Comparison of ENCODE assay signal across 12 cellular contexts in genomic region chr2:120820263-120820884, GRCh38.
DNase-seq lines count a peak whose midpoint lies in the region; ATAC-seq, FAIRE-seq and TF ChIP-seq lines count a peak whose summit lies in the region.
"Had no signal": no experiment of that assay in that cellular context is flagged by ENCODE, and none has a peak within 500 bp of the region (broad histone marks: within the 10 kb centered on the region; RNA-seq: fewer than 3 reads in every experiment).

No MANE protein-coding gene starts in this region.

- H3K27me3 ChIP-seq in astrocyte (ENCODE audit: insufficient read depth, low read length) = no peaks in the 10 kb centered on the region

- H3K4me3 ChIP-seq in astrocyte (ENCODE audit: insufficient read depth, low read depth, low read length) (peak overlapping the region; percentile 36), urinary bladder (ENCODE audit: low read depth, low read length) (no peak overlapping the region)

- no peaks in the 10 kb centered on the region for H3K9me3 Mint-ChIP-seq in astrocyte (ENCODE audit: unreplicated experiment)

- no peak for FAIRE-seq in astrocyte (lab: Jason Lieb, UNC)
- FAIRE-seq in GM19239 (lab: Jason Lieb, UNC) = no peak
- FAIRE-seq: bronchial epithelial cell had no signal

- H3K9me3 ChIP-seq in astrocyte (ENCODE audit: insufficient read depth, low read depth, low read length) = no peaks in the 10 kb centered on the region

- no peak for TF ChIP-seq CTCF in astrocyte (IDR thresholded peaks at IDR 0.05; ENCODE audit: insufficient read depth, low read depth, low read length)

- ATAC-seq in HG03520 (IDR thresholded peaks at IDR 0.05; ENCODE audit: unreplicated experiment) = no peak

- DNase-seq in NCI-H1105 treated with DMSO at 0.1 percent for 48 hours (lab: John Stamatoyannopoulos, UW) (peak; percentile 3), NCI-H1105 (lab: John Stamatoyannopoulos, UW) (no peak), astrocyte (ENCODE audit: low read depth) (peak; percentile 82), medulla oblongata (ENCODE audit: extremely low spot score) (peak; percentile 25), NOMO-1 treated with dmso at 0.1 percent for 144 hours (lab: John Stamatoyannopoulos, UW; ENCODE audit: unreplicated experiment) (no peak), GM19239 (ENCODE audit: insufficient read length, low spot score) (no peak)
- DNase-seq: midbrain had no signal

- H3K4me3 Mint-ChIP-seq in astrocyte (ENCODE audit: unreplicated experiment) = peak overlapping the region; percentile 64

- H3K27ac ChIP-seq in astrocyte (ENCODE audit: low read depth, low read length) (peak overlapping the region; percentile 80), urinary bladder (ENCODE audit: low read depth) (peak overlapping the region; percentile 12)
- H3K27ac ChIP-seq: 22Rv1, VCaP had no signal

- WGBS in urinary bladder = 20% methylated on average over 17 of the region's 17 CpGs

- H3K4me1 ChIP-seq in astrocyte (ENCODE audit: insufficient read depth, low read length) = peaks cover 37% of the 10 kb centered on the region
- H3K4me1 ChIP-seq in urinary bladder (ENCODE audit: insufficient read depth) = peaks cover 2% of the 10 kb centered on the region

- H3K36me3 Mint-ChIP-seq in astrocyte (ENCODE audit: low read depth, unreplicated experiment) = peaks cover 8% of the 10 kb centered on the region

- H3K79me2 ChIP-seq in astrocyte (ENCODE audit: insufficient read depth, low read length) = peaks cover 52% of the 10 kb centered on the region

- H3K27me3 Mint-ChIP-seq in astrocyte (ENCODE audit: low read depth, unreplicated experiment) = no peaks in the 10 kb centered on the region

- peaks cover 54% of the 10 kb centered on the region for H4K20me1 ChIP-seq in astrocyte (ENCODE audit: insufficient read depth, low read length)

- H3K9ac ChIP-seq in astrocyte (ENCODE audit: low read length) = peak overlapping the region; percentile 75

- H3K27ac Mint-ChIP-seq in astrocyte (ENCODE audit: unreplicated experiment) = peak overlapping the region; percentile 81

- peak overlapping the region; percentile 15 for H2AFZ ChIP-seq in astrocyte (ENCODE audit: low read depth, low read length)

- H3K4me2 ChIP-seq in astrocyte (ENCODE audit: low read length) = peak overlapping the region; percentile 80

- H3K4me1 Mint-ChIP-seq in astrocyte (ENCODE audit: low read depth, unreplicated experiment) = peaks cover 32% of the 10 kb centered on the region

- H3K36me3 ChIP-seq in astrocyte (ENCODE audit: insufficient read depth, low read length) (no peaks in the 10 kb centered on the region), urinary bladder (ENCODE audit: insufficient read depth) (no peaks in the 10 kb centered on the region)

Comparison
In these comparisons a context has a peak if more than half of its experiments do, and no peak if none do; other contexts are left out.
1. DNase-seq: peak in NCI-H1105 treated with DMSO at 0.1 percent for 48 hours (single experiment), astrocyte (single experiment) and medulla oblongata (single experiment); none in NCI-H1105 (single experiment), NOMO-1 treated with dmso at 0.1 percent for 144 hours (single experiment) and GM19239 (single experiment).